In the genomic region with DNA sequence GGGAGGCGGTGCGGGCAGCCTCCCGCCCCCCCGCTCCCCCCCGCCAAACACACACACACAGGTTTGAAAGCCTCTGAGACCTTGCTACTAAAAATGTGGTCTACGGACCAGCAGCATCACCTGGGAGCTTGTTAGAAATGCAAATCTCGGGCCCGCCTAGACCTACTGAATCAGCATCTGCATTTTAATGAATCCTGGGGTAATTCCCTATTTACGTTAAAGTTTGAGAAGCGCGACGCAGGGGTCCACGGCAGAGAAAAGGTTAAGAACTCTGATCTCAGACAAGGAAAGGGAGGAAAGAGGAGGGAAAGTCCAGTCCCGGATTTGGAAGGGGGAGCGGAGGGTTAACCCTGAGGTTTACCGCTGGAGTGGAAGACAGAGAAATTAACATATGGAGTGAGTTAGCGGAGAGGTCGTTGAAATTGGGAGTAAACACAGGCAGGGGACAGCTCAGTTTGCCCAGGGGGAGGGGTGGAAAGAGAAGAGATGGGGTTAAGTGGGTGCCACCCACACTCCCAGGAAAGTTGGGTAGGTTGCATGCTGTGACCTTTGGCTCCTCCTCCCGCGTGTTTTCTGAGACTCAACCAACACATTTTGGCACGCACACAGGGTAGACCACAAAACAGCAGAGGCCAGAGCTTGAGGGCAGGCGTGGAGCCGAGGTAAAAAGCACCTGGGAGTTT, we compare ENCODE assay signal across 9 cellular contexts.
DNase-seq lines count a peak whose midpoint lies in the region; ATAC-seq lines count a peak whose summit lies in the region.
"Had no signal": no experiment of that assay in that cellular context is flagged by ENCODE, and none has a peak within 500 bp of the region (broad histone marks: within the 10 kb centered on the region; RNA-seq: fewer than 3 reads in every experiment).

No MANE protein-coding gene starts in this region.

- peak; percentile 70 for ATAC-seq in GM18511 (IDR thresholded peaks at IDR 0.05; ENCODE audit: unreplicated experiment)

- H3K9me3 ChIP-seq in iPS-15b (ENCODE audit: control insufficient read depth, insufficient read depth, low read length): no peaks in the 10 kb centered on the region

- no peak for DNase-seq in Jurkat, Clone E6-1 (ENCODE audit: low read depth, low spot score)
- DNase-seq in activated CD8-positive, alpha-beta memory T cell treated with anti-CD3 and anti-CD28 coated beads for 24 hours: peak; percentile 81
- peak; percentile 30 for DNase-seq in stimulated activated CD8-positive, alpha-beta memory T cell treated with anti-CD3 and anti-CD28 coated beads, Interleukin-12 subunit alpha, Interleukin-12 subunit beta, amount 100 ng/mL, for 24 hours (ENCODE audit: extremely low read depth)
- DNase-seq in NOMO-1 treated with dmso at 0.1 percent for 144 hours (lab: John Stamatoyannopoulos, UW; ENCODE audit: unreplicated experiment) (no peak), ureter (ENCODE audit: low spot score) (no peak)
- no peak for DNase-seq in effector CD8-positive, alpha-beta T cell (lab: John Stamatoyannopoulos, UW)
- DNase-seq: IMR-90 had no signal

- H3K36me3 ChIP-seq in iPS-15b (ENCODE audit: control insufficient read depth, insufficient read depth, low read length): no peaks in the 10 kb centered on the region

- peak overlapping the region; percentile 50 for H3K9ac ChIP-seq in iPS-15b (ENCODE audit: low read depth, low read length)

- H3K4me3 ChIP-seq in Jurkat, Clone E6-1 (ENCODE audit: low read length): peak overlapping the region; percentile 41
- H3K4me3 ChIP-seq in iPS-15b (ENCODE audit: low read depth, low read length): peak overlapping the region; percentile 55

- H3K4me1 ChIP-seq in iPS-15b (ENCODE audit: control insufficient read depth, insufficient read depth, low read length): peaks cover 11% of the 10 kb centered on the region

- H3K27me3 ChIP-seq in iPS-15b (ENCODE audit: control insufficient read depth, insufficient read depth, low read length): peaks cover 15% of the 10 kb centered on the region

Comparison
In these comparisons a context has a peak if more than half of its experiments do, and no peak if none do; other contexts are left out.
1. DNase-seq: peak in activated CD8-positive, alpha-beta memory T cell treated with anti-CD3 and anti-CD28 coated beads for 24 hours (single experiment) and stimulated activated CD8-positive, alpha-beta memory T cell treated with anti-CD3 and anti-CD28 coated beads, Interleukin-12 subunit alpha, Interleukin-12 subunit beta, amount 100 ng/mL, for 24 hours (single experiment); none in Jurkat, Clone E6-1 (single experiment), NOMO-1 treated with dmso at 0.1 percent for 144 hours (single experiment), ureter (single experiment) and effector CD8-positive, alpha-beta T cell (single experiment).